ENCODE assay signal across 8 cellular contexts in the genomic region with DNA sequence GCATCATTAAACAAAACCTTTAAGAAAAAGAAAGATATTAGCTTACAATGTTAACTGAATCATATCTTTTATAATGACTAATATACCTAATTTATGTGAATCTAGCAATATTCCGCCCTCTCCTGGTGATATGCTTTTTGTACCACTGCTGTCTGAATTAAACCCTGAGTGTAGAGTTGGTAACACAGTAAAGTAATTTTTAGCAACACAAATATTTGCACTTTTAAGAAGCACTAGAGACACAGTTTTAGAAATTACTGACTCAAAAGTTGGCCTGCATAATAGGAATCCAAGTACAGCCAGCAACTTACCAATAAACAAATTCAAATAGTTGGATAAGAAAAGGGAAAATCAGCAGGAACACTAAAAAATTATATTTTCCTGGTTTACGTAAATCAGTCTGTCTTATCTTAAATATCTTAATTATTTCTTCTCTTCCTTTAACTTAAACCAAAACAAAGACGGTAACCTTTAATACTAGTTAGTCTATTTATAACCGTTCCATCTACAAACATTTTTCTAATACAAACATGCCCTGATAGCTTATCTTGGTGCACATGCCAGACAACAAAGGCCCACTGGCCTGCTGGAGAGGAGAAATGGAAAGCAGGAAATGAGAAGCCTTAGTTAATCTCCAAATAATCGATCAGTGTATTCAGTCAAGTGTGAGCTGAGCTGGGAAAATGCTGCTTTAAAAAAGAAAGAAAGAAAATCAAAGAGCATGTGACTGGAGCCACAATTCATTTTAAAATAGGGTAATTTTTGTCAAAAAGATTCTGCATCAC.
DNase-seq lines count a peak whose midpoint lies in the region; ATAC-seq and TF ChIP-seq lines count a peak whose summit lies in the region.

No MANE protein-coding gene starts in this region.

- no peaks in the 10 kb centered on the region for H3K36me3 Mint-ChIP-seq in activated CD8-positive, alpha-beta memory T cell treated with anti-CD3 and anti-CD28 coated beads, Interleukin-2, amount 10 ng/mL, durations not matched to agents 7 days and 5 days

- H3K79me1 ChIP-seq in mesendoderm (ENCODE audit: low read length) = peaks cover 1% of the 10 kb centered on the region

- whole genome bisulfite sequencing in mesendoderm (ENCODE audit: extremely low coverage, insufficient coverage, low lambda C conversion rate) = 100% methylated on average over 3 of the region's 5 CpGs

- peak; percentile 61 for TF ChIP-seq CTCF in AG04450 (IDR thresholded peaks at IDR 0.05; ENCODE audit: low read depth, low read length)
- TF ChIP-seq CTCF in cardiac fibroblast (IDR thresholded peaks at IDR 0.05; ENCODE audit: low read depth, low read length) = peak; percentile 57

- H3K4me3 ChIP-seq in AG04450 (ENCODE audit: low read depth, low read length) (no peak overlapping the region), cardiac fibroblast (replicated peaks in 1 of 2; ENCODE audit: low read depth in 2 of 2, low read length in 2 of 2) (no peak overlapping the region), mesendoderm (ENCODE audit: low read length) (no peak overlapping the region)

- no peak overlapping the region for H2AK5ac ChIP-seq in mesendoderm (ENCODE audit: low read length)

- H3K4me3 Mint-ChIP-seq in activated CD8-positive, alpha-beta memory T cell treated with anti-CD3 and anti-CD28 coated beads, Interleukin-2, amount 10 ng/mL, durations not matched to agents 7 days and 5 days = no peak overlapping the region

- peaks cover 3% of the 10 kb centered on the region for H3K79me2 ChIP-seq in mesendoderm (ENCODE audit: control insufficient read depth, insufficient read depth, low read length)

- no peak for DNase-seq in AG04450 (ENCODE audit: low read depth, low spot score)
- DNase-seq in Kasumi-1 (lab: John Stamatoyannopoulos, UW) = peak; percentile 40 to 42
- DNase-seq in cardiac fibroblast (ENCODE audit: low read depth in 2 of 2) = peak; percentile 76
- peak; percentile 79 for DNase-seq in mesendoderm
- DNase-seq in activated effector memory CD4-positive, alpha-beta T cell treated with anti-CD3 and anti-CD28 coated beads, Interleukin-2, amount 50 U/mL, for 16 hours = no peak
- no peak for DNase-seq in GM19238 (ENCODE audit: insufficient read length, low spot score)
- DNase-seq in activated CD8-positive, alpha-beta memory T cell treated with anti-CD3 and anti-CD28 coated beads, Interleukin-2, amount 10 ng/mL, durations not matched to agents 7 days and 5 days = no peak
- no peak for DNase-seq in activated CD8-positive, alpha-beta memory T cell treated with anti-CD3 and anti-CD28 coated beads, Interleukin-2, amount 50 U/mL, for 4 hours

- H3K56ac ChIP-seq in mesendoderm (ENCODE audit: low read length) = no peak overlapping the region

- H3K23ac ChIP-seq in mesendoderm (ENCODE audit: low read length) = no peak overlapping the region

- CTCF ChIA-PET in AG04450 (lab: Charles Lee) = interaction anchor here (0.5 to 4.0 kb wide), 32 partner anchors 8 to 1519 kb away, joined by 3 to 30 read pairs (median 4); no protein-coding TSS in a partner anchor
- CTCF ChIA-PET in activated CD8-positive, alpha-beta memory T cell treated with anti-CD3 and anti-CD28 coated beads, Interleukin-2, amount 10 ng/mL, durations not matched to agents 7 days and 5 days (lab: Charles Lee) = interaction anchor here (1.2 to 2.6 kb wide), 2 partner anchors 10 to 155 kb away, joined by 3 to 16 read pairs; no protein-coding TSS in a partner anchor

- POLR2A ChIA-PET in AG04450 (lab: Yijun Ruan, JAX) = interaction anchor here (0.6 kb wide), 1 partner anchor 19 kb away, joined by 3 read pairs; no protein-coding TSS in a partner anchor

- no peaks in the 10 kb centered on the region for H3K36me3 ChIP-seq in mesendoderm (ENCODE audit: control insufficient read depth, insufficient read depth, low read length)

- H3K4me1 Mint-ChIP-seq in activated CD8-positive, alpha-beta memory T cell treated with anti-CD3 and anti-CD28 coated beads, Interleukin-2, amount 10 ng/mL, durations not matched to agents 7 days and 5 days = no peaks in the 10 kb centered on the region

- no peak overlapping the region for H2BK15ac ChIP-seq in mesendoderm (replicated peaks; ENCODE audit: low read depth)

- H3K27ac ChIP-seq in AG04450 (ENCODE audit: low read depth, low read length) = no peak overlapping the region
- no peak overlapping the region for H3K27ac ChIP-seq in mesendoderm (ENCODE audit: low read depth, low read length)

- H4K8ac ChIP-seq in mesendoderm (ENCODE audit: low read depth, low read length) = no peak overlapping the region

- no peak overlapping the region for H3K4me2 ChIP-seq in mesendoderm (ENCODE audit: low read length)

- H2BK5ac ChIP-seq in mesendoderm (ENCODE audit: low read length) = no peak overlapping the region

- H3K9ac ChIP-seq in mesendoderm (ENCODE audit: low read length) = no peak overlapping the region

- H3K27ac Mint-ChIP-seq in activated CD8-positive, alpha-beta memory T cell treated with anti-CD3 and anti-CD28 coated beads, Interleukin-2, amount 10 ng/mL, durations not matched to agents 7 days and 5 days = no peak overlapping the region

- H3K9me3 Mint-ChIP-seq in activated CD8-positive, alpha-beta memory T cell treated with anti-CD3 and anti-CD28 coated beads, Interleukin-2, amount 10 ng/mL, durations not matched to agents 7 days and 5 days (ENCODE audit: low read depth) = no peaks in the 10 kb centered on the region

- H4K5ac ChIP-seq in mesendoderm (ENCODE audit: low read length) = no peak overlapping the region

- H3K9me3 ChIP-seq in AG04450 (ENCODE audit: control insufficient read depth, insufficient read depth, low read length) = no peaks in the 10 kb centered on the region

- H3K4ac ChIP-seq in mesendoderm (ENCODE audit: low read depth, low read length) = no peak overlapping the region

- no peak for ATAC-seq in activated CD8-positive, alpha-beta memory T cell treated with anti-CD3 and anti-CD28 coated beads, Interleukin-2, amount 10 ng/mL, durations not matched to agents 7 days and 5 days

- H3K4me1 ChIP-seq in mesendoderm (ENCODE audit: control insufficient read depth, low read depth, low read length) = peaks cover 3% of the 10 kb centered on the region

- H3K27me3 ChIP-seq in AG04450 (ENCODE audit: control insufficient read depth, insufficient read depth, low read length) (no peaks in the 10 kb centered on the region), mesendoderm (ENCODE audit: insufficient read depth, low read length, poor library complexity) (no peaks in the 10 kb centered on the region)

- no peak overlapping the region for H3K18ac ChIP-seq in mesendoderm (ENCODE audit: low read length)

- H2BK120ac ChIP-seq in mesendoderm (ENCODE audit: low read depth, low read length) = no peak overlapping the region

- no peaks in the 10 kb centered on the region for H3K27me3 Mint-ChIP-seq in activated CD8-positive, alpha-beta memory T cell treated with anti-CD3 and anti-CD28 coated beads, Interleukin-2, amount 10 ng/mL, durations not matched to agents 7 days and 5 days

Comparison
In these comparisons a context has a peak if more than half of its experiments do, and no peak if none do; other contexts are left out.
1. DNase-seq: peak in Kasumi-1 (2 of 2), cardiac fibroblast (2 of 2) and mesendoderm (single experiment); none in AG04450 (single experiment), activated effector memory CD4-positive, alpha-beta T cell treated with anti-CD3 and anti-CD28 coated beads, Interleukin-2, amount 50 U/mL, for 16 hours (single experiment), GM19238 (single experiment), activated CD8-positive, alpha-beta memory T cell treated with anti-CD3 and anti-CD28 coated beads, Interleukin-2, amount 10 ng/mL, durations not matched to agents 7 days and 5 days (single experiment) and activated CD8-positive, alpha-beta memory T cell treated with anti-CD3 and anti-CD28 coated beads, Interleukin-2, amount 50 U/mL, for 4 hours (single experiment).